2 cellular contexts compared by ENCODE assay signal in genomic region chr3:373193-373784, GRCh38.
TF ChIP-seq lines count a peak whose summit lies in the region.

No MANE protein-coding gene starts in this region.

TF ChIP-seq in liver, 16 proteins besides CTCF, POLR2A, EP300 and RAD21 (continued from another document):
- TF ChIP-seq ATF3 (IDR thresholded peaks at IDR 0.05) (no peak), SP1 (IDR thresholded peaks at IDR 0.05) (no peak), REST (IDR thresholded peaks at IDR 0.05) (no peak), NR2F2 (IDR thresholded peaks at IDR 0.05) (peak; percentile 72), TAF1 (conservative IDR thresholded peaks at IDR 0.05) (no peak), HNF4A (conservative IDR thresholded peaks at IDR 0.05) (no peak), YY1 (IDR thresholded peaks at IDR 0.05) (no peak), EGR1 (IDR thresholded peaks at IDR 0.05; ENCODE audit: low read depth in 2 of 2) (no peak), JUND (IDR thresholded peaks at IDR 0.05) (no peak), HNF4G (IDR thresholded peaks at IDR 0.05) (no peak), ZBTB33 (IDR thresholded peaks at IDR 0.05) (no peak)

TF ChIP-seq in HepG2, 621 proteins besides CTCF, POLR2A, EP300 and RAD21 (continued from another document):
- TF ChIP-seq ZUFSP (CRISPR knock-in tag; IDR thresholded peaks at IDR 0.05; ENCODE audit: borderline replicate concordance) (no peak), CSRNP2 (CRISPR knock-in tag; conservative IDR thresholded peaks at IDR 0.05; ENCODE audit: low read depth) (no peak), ZNF484 (CRISPR knock-in tag; IDR thresholded peaks at IDR 0.05; ENCODE audit: borderline replicate concordance, low read depth) (no peak), NRL (CRISPR knock-in tag; IDR thresholded peaks at IDR 0.05; ENCODE audit: borderline replicate concordance) (no peak), PAWR (CRISPR knock-in tag; IDR thresholded peaks at IDR 0.05; ENCODE audit: borderline replicate concordance) (no peak), SMAD3 (CRISPR knock-in tag; IDR thresholded peaks at IDR 0.05) (no peak), NCOR1 (IDR thresholded peaks at IDR 0.05; ENCODE audit: borderline replicate concordance, low read length) (no peak), CHD2 (IDR thresholded peaks at IDR 0.05; ENCODE audit: low read depth, low read length) (no peak), ZSCAN22 (CRISPR knock-in tag; IDR thresholded peaks at IDR 0.05) (no peak), ZNF276 (CRISPR knock-in tag; IDR thresholded peaks at IDR 0.05; ENCODE audit: low read depth) (no peak), ZNF512B (CRISPR knock-in tag; IDR thresholded peaks at IDR 0.05; ENCODE audit: borderline replicate concordance) (no peak), GTF2F1 (IDR thresholded peaks at IDR 0.05; ENCODE audit: low read length) (no peak), ZMYM2 (CRISPR knock-in tag; IDR thresholded peaks at IDR 0.05) (no peak)
